Comparison of ENCODE assay signal across 15 cellular contexts in the genomic region with DNA sequence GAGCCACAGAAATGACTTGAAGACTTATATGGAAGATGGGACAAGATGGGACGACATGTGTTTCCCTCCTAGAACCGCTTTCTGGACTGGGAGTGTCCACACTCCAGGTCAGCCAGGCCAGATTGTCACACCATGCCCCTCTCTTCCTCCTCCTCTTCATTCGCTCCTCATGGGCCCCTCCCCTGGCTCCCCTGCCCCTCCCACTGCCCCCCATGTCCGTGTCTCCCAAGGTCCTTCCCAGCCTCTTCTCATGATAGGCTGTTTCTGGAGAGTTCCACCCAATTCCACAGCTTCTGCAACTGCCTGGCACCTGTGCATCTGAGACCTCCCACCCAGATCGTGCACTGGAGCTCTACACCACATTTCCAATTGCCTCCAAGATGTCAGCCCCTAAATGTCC. TPM values are rescaled to one million over a fixed set of nuclear protein-coding genes. Genes with fewer than 3 reads are reported as not detected.
DNase-seq lines count a peak whose midpoint lies in the region; ATAC-seq and TF ChIP-seq lines count a peak whose summit lies in the region.
"Had no signal": no experiment of that assay in that cellular context is flagged by ENCODE, and none has a peak within 500 bp of the region (broad histone marks: within the 10 kb centered on the region; RNA-seq: fewer than 3 reads in every experiment).

No MANE protein-coding gene starts in this region.

- 88 to 98% methylated on average over 5 of the region's 5 CpGs for WGBS in esophagus squamous epithelium, 2 donors
- 86 to 95% methylated on average over 5 of the region's 5 CpGs for WGBS in aorta, 2 donors

- H3K4me1 Mint-ChIP-seq in neural progenitor cell: peaks cover 23% of the 10 kb centered on the region

- H3K4me3 Mint-ChIP-seq in neural progenitor cell: no peak overlapping the region

- DNase-seq in left ventricle myocardium inferior (no peak), right atrium auricular region (ENCODE audit: low spot score) (no peak), esophagus squamous epithelium (lab: John Stamatoyannopoulos, UW) (no peak), neural progenitor cell (ENCODE audit: low spot score) (no peak), aorta (no peak)
- DNase-seq in activated CD4-positive, CD25-positive, alpha-beta regulatory T cell (lab: John Stamatoyannopoulos, UW): no peak
- no peak for DNase-seq in activated effector memory CD4-positive, alpha-beta T cell treated with Interleukin-2 at 50 U/mL for 16 hours
- DNase-seq: foreskin keratinocyte; NCI-H1417 treated with DMSO at 0.1 percent for 48 hours; psoas muscle; stimulated activated CD8-positive, alpha-beta memory T cell treated with anti-CD3 and anti-CD28 coated beads, Interleukin-4, amount 100 ng/mL, for 48 hours had no signal

- peak; percentile 15 for ATAC-seq in aorta (ENCODE audit: low FRiP score)
- ATAC-seq in GM21423 (IDR thresholded peaks at IDR 0.05; ENCODE audit: unreplicated experiment): no peak
- ATAC-seq: activated CD4-positive, CD25-positive, alpha-beta regulatory T cell treated with anti-CD3 and anti-CD28 coated beads, Interleukin-2, amount 50 U/mL, for 24 hours; foreskin keratinocyte; psoas muscle had no signal

- TF ChIP-seq CTCF in left ventricle myocardium inferior (IDR thresholded peaks at IDR 0.05; ENCODE audit: borderline replicate concordance): no peak
- no peak for TF ChIP-seq CTCF in right atrium auricular region (IDR thresholded peaks at IDR 0.05)
- TF ChIP-seq CTCF in esophagus squamous epithelium (IDR thresholded peaks at IDR 0.05): no peak
- TF ChIP-seq CTCF in neural progenitor cell (IDR thresholded peaks at IDR 0.05): no peak

- no peak overlapping the region for H2AFZ ChIP-seq in neural progenitor cell (replicated peaks)

- peak overlapping the region; percentile 19 for H3K4me2 ChIP-seq in neural progenitor cell
- H3K4me2 ChIP-seq: smooth muscle cell had no signal

- H3K27ac ChIP-seq in left ventricle myocardium inferior (replicated peaks): peak overlapping the region; percentile 8
- no peak overlapping the region for H3K27ac ChIP-seq in right atrium auricular region
- H3K27ac ChIP-seq in esophagus squamous epithelium: peak overlapping the region; percentile 77 to 89 (median 83)
- H3K27ac ChIP-seq in neural progenitor cell: no peak overlapping the region
- H3K27ac ChIP-seq in aorta (ENCODE audit: low read depth in 1 of 2, low read length in 2 of 2): no peak overlapping the region
- H3K27ac ChIP-seq: cardiac muscle cell, foreskin keratinocyte, psoas muscle had no signal

- H4K20me1 ChIP-seq in neural progenitor cell (ENCODE audit: low read depth): no peaks in the 10 kb centered on the region

- H3K9me3 ChIP-seq in left ventricle myocardium inferior (replicated peaks): no peaks in the 10 kb centered on the region
- H3K9me3 ChIP-seq in right atrium auricular region: no peaks in the 10 kb centered on the region
- H3K9me3 ChIP-seq in esophagus squamous epithelium: no peaks in the 10 kb centered on the region
- H3K9me3 ChIP-seq in neural progenitor cell (ENCODE audit: low read depth): no peaks in the 10 kb centered on the region
- H3K9me3 ChIP-seq in aorta (ENCODE audit: control insufficient read depth, low read length): no peaks in the 10 kb centered on the region
- H3K9me3 ChIP-seq: psoas muscle had no signal

- peaks cover 21% of the 10 kb centered on the region for H3K79me2 ChIP-seq in neural progenitor cell (ENCODE audit: low read depth)

- H3K36me3 ChIP-seq in left ventricle myocardium inferior: no peaks in the 10 kb centered on the region
- no peaks in the 10 kb centered on the region for H3K36me3 ChIP-seq in right atrium auricular region
- H3K36me3 ChIP-seq in esophagus squamous epithelium: no peaks in the 10 kb centered on the region
- no peaks in the 10 kb centered on the region for H3K36me3 ChIP-seq in neural progenitor cell
- no peaks in the 10 kb centered on the region for H3K36me3 ChIP-seq in aorta (ENCODE audit: control insufficient read depth in 1 of 2, insufficient read depth in 2 of 2, low read length in 1 of 2)
- H3K36me3 ChIP-seq: cardiac muscle cell had no signal

- peak overlapping the region; percentile 83 for H3K27ac Mint-ChIP-seq in neural progenitor cell

- H3F3A ChIP-seq in neural progenitor cell (ENCODE audit: low read depth): no peaks in the 10 kb centered on the region

- H3K27me3 Mint-ChIP-seq in neural progenitor cell (ENCODE audit: insufficient read depth, low read depth): no peaks in the 10 kb centered on the region

- no peak overlapping the region for H3K9ac ChIP-seq in neural progenitor cell

- TF ChIP-seq POLR2A in esophagus squamous epithelium (IDR thresholded peaks at IDR 0.05): no peak

- H3K4me1 ChIP-seq in left ventricle myocardium inferior (no peaks in the 10 kb centered on the region), right atrium auricular region (peaks cover 0 to 4% of the 10 kb centered on the region in 2 donors), esophagus squamous epithelium (peaks cover 23 to 71% (median 31%) of the 10 kb centered on the region in 3 donors), neural progenitor cell (peaks cover 23% of the 10 kb centered on the region), aorta (ENCODE audit: control insufficient read depth in 1 of 2, insufficient read depth in 2 of 2, low read length in 2 of 2) (no peaks in the 10 kb centered on the region)
- H3K4me1 ChIP-seq: foreskin keratinocyte, psoas muscle had no signal

- H3K4me3 ChIP-seq in left ventricle myocardium inferior (no peak overlapping the region), right atrium auricular region (no peak overlapping the region), esophagus squamous epithelium (no peak overlapping the region), neural progenitor cell (no peak overlapping the region), aorta (ENCODE audit: low read length in 2 of 2) (no peak overlapping the region)
- H3K4me3 ChIP-seq: cardiac muscle cell, psoas muscle, smooth muscle cell had no signal

- H3K36me3 Mint-ChIP-seq in neural progenitor cell: peaks cover 16% of the 10 kb centered on the region

- H3K9me3 Mint-ChIP-seq in neural progenitor cell: peaks cover 15% of the 10 kb centered on the region

- intact Hi-C loops in left ventricle myocardium inferior (cut with micrococcal nuclease) (no loop called here), esophagus squamous epithelium (cut with DNase I) (no loop called here), aorta (cut with DNase I) (no loop called here)

- peaks cover 4% of the 10 kb centered on the region for H3K27me3 ChIP-seq in left ventricle myocardium inferior (ENCODE audit: low read depth)
- H3K27me3 ChIP-seq in right atrium auricular region: no peaks in the 10 kb centered on the region
- peaks cover 0 to 13% (median 0%) of the 10 kb centered on the region in 4 donors for H3K27me3 ChIP-seq in esophagus squamous epithelium
- H3K27me3 ChIP-seq in neural progenitor cell: no peaks in the 10 kb centered on the region
- no peaks in the 10 kb centered on the region for H3K27me3 ChIP-seq in aorta (ENCODE audit: control insufficient read depth in 1 of 2, insufficient read depth in 2 of 2, low read length in 1 of 2)

RNA-seq across cellular contexts. Expression of a gene that starts 6.6 kb away (rescaled TPM):
- total RNA-seq in left ventricle myocardium inferior (2.9 TPM), right atrium auricular region (1 to 10 TPM; 2.0 to 5.3 TPM), esophagus squamous epithelium (10 to 100 TPM; 17.8 to 25.5 (median 23.6) TPM), neural progenitor cell (ENCODE audit: low replicate concordance) (22.3 and 24.1 TPM in 2 replicates), aorta (10 to 100 TPM in 1 of 2 donors, 1 to 10 TPM in 1; 7.8 to 15.3 TPM)
- polyA plus RNA-seq in aorta: 1 to 10 TPM in 1 of 2 donors, under 1 TPM in 1; 0.08 to 1.8 TPM

Comparison
In these comparisons a context has a peak if more than half of its experiments do, and no peak if none do; other contexts are left out.
1. H3K27ac ChIP-seq: peak in left ventricle myocardium inferior (single experiment) and esophagus squamous epithelium (4 of 4); none in right atrium auricular region (0 of 2), neural progenitor cell (single experiment) and aorta (0 of 2).